16 cellular contexts compared by ENCODE assay signal in genomic region chr10:43136432-43136831, GRCh38. TPM values are rescaled to one million over a fixed set of nuclear protein-coding genes. Genes with fewer than 3 reads are reported as not detected.
A peak's percentile ranks its signal among the peaks of the same experiment; 100 is the strongest.
DNase-seq lines count a peak whose midpoint lies in the region; ATAC-seq and TF ChIP-seq lines count a peak whose summit lies in the region.
"Had no signal": no experiment of that assay in that cellular context is flagged by ENCODE, and none has a peak within 500 bp of the region (broad histone marks: within the 10 kb centered on the region; RNA-seq: fewer than 3 reads in every experiment).

No MANE protein-coding gene starts in this region.

- no peaks in the 10 kb centered on the region for H3K9me3 Mint-ChIP-seq in activated naive CD8-positive, alpha-beta T cell treated with anti-CD3 and anti-CD28 coated beads, Interleukin-2, amount 50 U/mL, for 24 hours
- H3K9me3 Mint-ChIP-seq in nephron, result no peaks in the 10 kb centered on the region

- H4K20me1 ChIP-seq in BLaER1 (peaks cover 10% of the 10 kb centered on the region; the same call in 1 of the 2 replicates), GM23248 (ENCODE audit: insufficient read depth) (peaks cover 14% of the 10 kb centered on the region; the same call in 1 of the 2 replicates)

- TF ChIP-seq CTCF in nephron (IDR thresholded peaks at IDR 0.05; ENCODE audit: unreplicated experiment in 3 of 3), result no peak
- TF ChIP-seq CTCF in left lung (IDR thresholded peaks at IDR 0.05), result no peak

- intact Hi-C loops in left lung (cut with DNase I), result no loop called here

- peak overlapping the region; percentile 99 for H3K4me3 Mint-ChIP-seq in activated naive CD8-positive, alpha-beta T cell treated with anti-CD3 and anti-CD28 coated beads, Interleukin-2, amount 50 U/mL, for 24 hours
- H3K4me3 Mint-ChIP-seq in nephron, result peak overlapping the region; percentile 94 to 100 (median 96)

- H3K27me3 ChIP-seq in BLaER1 (no peaks in the 10 kb centered on the region), GM23248 (replicated peaks; ENCODE audit: insufficient read depth) (no peaks in the 10 kb centered on the region), left lung (no peaks in the 10 kb centered on the region)
- H3K27me3 ChIP-seq: adrenal gland, right atrium auricular region had no signal

- H3K27ac ChIP-seq in BLaER1, result no peak overlapping the region
- no peak overlapping the region for H3K27ac ChIP-seq in GM23248
- no peak overlapping the region for H3K27ac ChIP-seq in left lung
- H3K27ac ChIP-seq: coronary artery had no signal

- H3K4me1 ChIP-seq in BLaER1 (peaks cover 62% of the 10 kb centered on the region), GM23248 (ENCODE audit: insufficient read depth) (peaks cover 26% of the 10 kb centered on the region), left lung (peaks cover 15 to 41% of the 10 kb centered on the region in 2 donors)

- peak overlapping the region; percentile 81 for H3K4me2 ChIP-seq in BLaER1
- H3K4me2 ChIP-seq in GM23248 (ENCODE audit: unreplicated experiment), result peak overlapping the region; percentile 94

- DNase-seq in GM23248 (no peak), left lung (no peak), HT-29 (ENCODE audit: low spot score) (no peak)
- DNase-seq in activated naive CD8-positive, alpha-beta T cell treated with anti-CD3 and anti-CD28 coated beads, Interleukin-2, amount 50 U/mL, for 24 hours, result no peak
- no peak for DNase-seq in central memory CD4-positive, alpha-beta T cell
- DNase-seq: activated CD4-positive, alpha-beta T cell treated with anti-CD3 and anti-CD28 coated beads for 1 hour; Calu3; MV-4-11; NCI-H2171 treated with DMSO at 0.1 percent for 48 hours had no signal

- H3K36me3 ChIP-seq in BLaER1 (no peaks in the 10 kb centered on the region), GM23248 (ENCODE audit: low read depth) (no peaks in the 10 kb centered on the region), left lung (no peaks in the 10 kb centered on the region)
- H3K36me3 ChIP-seq: adrenal gland, right atrium auricular region had no signal

- H3K36me3 Mint-ChIP-seq in activated naive CD8-positive, alpha-beta T cell treated with anti-CD3 and anti-CD28 coated beads, Interleukin-2, amount 50 U/mL, for 24 hours (ENCODE audit: low read depth), result peaks cover 6% of the 10 kb centered on the region
- H3K36me3 Mint-ChIP-seq in nephron (ENCODE audit: low read depth), result no peaks in the 10 kb centered on the region

- in situ Hi-C loops in GM23248 (cut with MboI), result no loop called here

- peaks cover 25% of the 10 kb centered on the region for H3F3A ChIP-seq in GM23248 (ENCODE audit: insufficient read depth)

- ATAC-seq in activated naive CD8-positive, alpha-beta T cell treated with anti-CD3 and anti-CD28 coated beads, Interleukin-2, amount 50 U/mL, for 24 hours, result no peak
- ATAC-seq in HG02571 (IDR thresholded peaks at IDR 0.05; ENCODE audit: unreplicated experiment) (no peak), left lung (no peak)
- ATAC-seq: mucosa of descending colon had no signal

- H3K4me3 ChIP-seq in BLaER1 (no peak overlapping the region), GM23248 (peak overlapping the region; percentile 95; the same call in 1 of the 2 replicates), left lung (peak overlapping the region in 1 of 2 donors; percentile 96)
- H3K4me3 ChIP-seq: mucosa of descending colon had no signal

- peaks cover 45% of the 10 kb centered on the region for H3K4me1 Mint-ChIP-seq in activated naive CD8-positive, alpha-beta T cell treated with anti-CD3 and anti-CD28 coated beads, Interleukin-2, amount 50 U/mL, for 24 hours
- H3K4me1 Mint-ChIP-seq in nephron, result peaks cover 53% of the 10 kb centered on the region

- no peak overlapping the region for H2AFZ ChIP-seq in GM23248

- H3K79me2 ChIP-seq in GM23248 (ENCODE audit: insufficient read depth), result peaks cover 34% of the 10 kb centered on the region

- H3K9me3 ChIP-seq in BLaER1 (no peaks in the 10 kb centered on the region), GM23248 (ENCODE audit: low read depth) (no peaks in the 10 kb centered on the region), left lung (no peaks in the 10 kb centered on the region)
- H3K9me3 ChIP-seq: adrenal gland, mucosa of descending colon, right atrium auricular region had no signal

- H3K27ac Mint-ChIP-seq in activated naive CD8-positive, alpha-beta T cell treated with anti-CD3 and anti-CD28 coated beads, Interleukin-2, amount 50 U/mL, for 24 hours, result peak overlapping the region; percentile 19
- peak overlapping the region; percentile 90 to 100 (median 99) for H3K27ac Mint-ChIP-seq in nephron

- no peaks in the 10 kb centered on the region for H3K9me2 ChIP-seq in GM23248 (ENCODE audit: insufficient read depth)

- no peaks in the 10 kb centered on the region for H3K27me3 Mint-ChIP-seq in activated naive CD8-positive, alpha-beta T cell treated with anti-CD3 and anti-CD28 coated beads, Interleukin-2, amount 50 U/mL, for 24 hours
- peaks cover 4% of the 10 kb centered on the region for H3K27me3 Mint-ChIP-seq in nephron (ENCODE audit: low read depth)

- no peak overlapping the region for H3K9ac ChIP-seq in BLaER1
- peak overlapping the region; percentile 92; the same call in 1 of the 2 replicates for H3K9ac ChIP-seq in GM23248

- WGBS in GM23248 (ENCODE audit: low coverage in 1 of 2, low lambda C conversion rate in 2 of 2, missing lambda C conversion rate in 2 of 2), 2 experiments, result 88 to 89% methylated on average over 5 of the region's 5 CpGs

RNA-seq across cellular contexts. Expression of gene CSGALNACT2, which starts 1.8 kb away (rescaled TPM):
- 11.5 and 17.4 TPM in 2 replicates for total RNA-seq in GM23248 (2014; rRNA removed; shearing (Covaris generic))
- polyA plus RNA-seq in GM23248 (2016; fragmentation: Nextera tagmentation; extraction: Ambion mirVana), result 26.3 and 27.8 TPM in 2 replicates
- total RNA-seq in left lung, result 10 to 100 TPM; 32.4 to 39.9 TPM
- total RNA-seq in HT-29 (2014; rRNA removed; shearing (Covaris generic)), result 1.3 TPM in 2 replicates

RNA-seq across cellular contexts. Expression of gene RET, which starts 59.6 kb away (rescaled TPM):
- total RNA-seq in GM23248 (2014; rRNA removed; shearing (Covaris generic)), result not detected in 2 replicates
- not detected in 2 replicates for polyA plus RNA-seq in GM23248 (2016; fragmentation: Nextera tagmentation; extraction: Ambion mirVana)
- total RNA-seq in left lung, result 1 to 10 TPM in 1 of 2 donors, under 1 TPM in 1; 0.97 to 1.0 TPM
- total RNA-seq in HT-29 (2014; rRNA removed; shearing (Covaris generic)), result not detected in 2 replicates
- total RNA-seq: Calu3 had no signal
